In the genomic region with DNA sequence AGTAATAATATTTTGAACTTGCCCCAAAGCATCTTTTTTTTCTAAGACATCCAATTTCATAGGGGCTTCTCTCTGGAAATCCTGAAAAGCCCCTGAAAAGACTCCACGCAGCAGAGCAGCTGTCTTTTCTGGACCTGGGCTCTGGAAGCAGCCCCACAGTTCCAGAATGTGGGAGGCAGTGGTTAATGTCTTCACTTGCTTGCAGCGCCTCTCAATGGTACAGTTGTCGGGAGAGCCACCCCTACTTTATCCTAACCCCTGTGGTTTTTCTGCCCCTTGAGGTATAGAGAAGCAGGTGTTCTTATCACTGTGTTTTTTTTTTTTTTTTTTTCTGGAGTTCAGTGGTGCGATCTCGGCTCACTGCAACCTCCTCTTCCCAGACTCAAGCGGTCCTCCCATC, we compare ENCODE assay signal across 15 cellular contexts.
DNase-seq lines count a peak whose midpoint lies in the region; ATAC-seq and TF ChIP-seq lines count a peak whose summit lies in the region.
"Had no signal": no experiment of that assay in that cellular context is flagged by ENCODE, and none has a peak within 500 bp of the region (broad histone marks: within the 10 kb centered on the region; RNA-seq: fewer than 3 reads in every experiment).

No MANE protein-coding gene starts in this region.

- peaks cover 95% of the 10 kb centered on the region for H3K36me3 Mint-ChIP-seq in CD4-positive, alpha-beta T cell (ENCODE audit: low read depth)
- H3K36me3 Mint-ChIP-seq in effector memory CD8-positive, alpha-beta T cell (ENCODE audit: insufficient read depth) = peaks cover 73% of the 10 kb centered on the region

- intact Hi-C loops in CD4-positive, alpha-beta T cell (cut with DNase I, micrococcal nuclease) = loop anchor here (5.0 kb wide), 1 partner anchor 84 kb away; a partner anchor contains a TSS

- POLR2A ChIA-PET in CD4-positive, alpha-beta T cell (lab: Charles Lee) = no interaction called here

- no peak for TF ChIP-seq CTCF in CD4-positive, alpha-beta T cell (IDR thresholded peaks at IDR 0.05)
- peak; percentile 2 for TF ChIP-seq CTCF in GM13977 (IDR thresholded peaks at IDR 0.05; ENCODE audit: extremely low read depth, insufficient read depth, missing control alignments)

- H3K27ac Mint-ChIP-seq in CD4-positive, alpha-beta T cell = peak overlapping the region; percentile 53
- H3K27ac Mint-ChIP-seq in effector memory CD8-positive, alpha-beta T cell = peak overlapping the region; percentile 22 to 23

- no peaks in the 10 kb centered on the region for H3K27me3 ChIP-seq in CD4-positive, alpha-beta T cell (ENCODE audit: control insufficient read depth, insufficient read depth, low read length)

- H3K27me3 Mint-ChIP-seq in CD4-positive, alpha-beta T cell = no peaks in the 10 kb centered on the region
- no peaks in the 10 kb centered on the region for H3K27me3 Mint-ChIP-seq in effector memory CD8-positive, alpha-beta T cell

- DNase-seq in CD4-positive, alpha-beta T cell = no peak
- DNase-seq in GM13977 (ENCODE audit: low spot score) (no peak), NCI-H2171 treated with DMSO at 0.1 percent for 48 hours (lab: John Stamatoyannopoulos, UW) (peak; percentile 32), HuH-7 (ENCODE audit: low spot score) (no peak), activated gamma-delta T cell (lab: John Stamatoyannopoulos, UW) (no peak), T-helper 9 cell (no peak)
- no peak for DNase-seq in effector memory CD8-positive, alpha-beta T cell
- DNase-seq in stimulated activated CD4-positive, alpha-beta T cell treated with anti-CD3 and anti-CD28 coated beads, Interleukin-4, amount 100 ng/mL, for 1 hour = no peak
- DNase-seq: AML-193, DMS53, GF-D8, H7, NCI-H2029 treated with DMSO at 0.1 percent for 48 hours, NCI-H774, SHP77 had no signal

- ATAC-seq in CD4-positive, alpha-beta T cell (ENCODE audit: poor library complexity) = no peak
- no peak for ATAC-seq in effector memory CD8-positive, alpha-beta T cell (replicated peaks)

- no peak overlapping the region for H3K4me3 Mint-ChIP-seq in CD4-positive, alpha-beta T cell
- H3K4me3 Mint-ChIP-seq in effector memory CD8-positive, alpha-beta T cell = no peak overlapping the region

- H3K9me3 ChIP-seq in CD4-positive, alpha-beta T cell (ENCODE audit: control insufficient read depth, low read length) = no peaks in the 10 kb centered on the region

- peaks cover 71% of the 10 kb centered on the region for H3K4me1 Mint-ChIP-seq in CD4-positive, alpha-beta T cell (ENCODE audit: low read depth)
- H3K4me1 Mint-ChIP-seq in effector memory CD8-positive, alpha-beta T cell (ENCODE audit: low read depth in 2 of 2) = peaks cover 23 to 27% of the 10 kb centered on the region in 2 donors

- H3K27ac ChIP-seq in CD4-positive, alpha-beta T cell (ENCODE audit: low read depth, low read length) = no peak overlapping the region

- in situ Hi-C loops in GM13977 (cut with MboI; ENCODE audit: low pct_unique_long_range_greater_than_20kb, low sequenced_read_pairs, unreplicated experiment) = no loop called here

- CTCF ChIA-PET in CD4-positive, alpha-beta T cell (lab: Charles Lee) = no interaction called here

- no peaks in the 10 kb centered on the region for H3K9me3 Mint-ChIP-seq in CD4-positive, alpha-beta T cell
- no peaks in the 10 kb centered on the region for H3K9me3 Mint-ChIP-seq in effector memory CD8-positive, alpha-beta T cell
